In the genomic region with DNA sequence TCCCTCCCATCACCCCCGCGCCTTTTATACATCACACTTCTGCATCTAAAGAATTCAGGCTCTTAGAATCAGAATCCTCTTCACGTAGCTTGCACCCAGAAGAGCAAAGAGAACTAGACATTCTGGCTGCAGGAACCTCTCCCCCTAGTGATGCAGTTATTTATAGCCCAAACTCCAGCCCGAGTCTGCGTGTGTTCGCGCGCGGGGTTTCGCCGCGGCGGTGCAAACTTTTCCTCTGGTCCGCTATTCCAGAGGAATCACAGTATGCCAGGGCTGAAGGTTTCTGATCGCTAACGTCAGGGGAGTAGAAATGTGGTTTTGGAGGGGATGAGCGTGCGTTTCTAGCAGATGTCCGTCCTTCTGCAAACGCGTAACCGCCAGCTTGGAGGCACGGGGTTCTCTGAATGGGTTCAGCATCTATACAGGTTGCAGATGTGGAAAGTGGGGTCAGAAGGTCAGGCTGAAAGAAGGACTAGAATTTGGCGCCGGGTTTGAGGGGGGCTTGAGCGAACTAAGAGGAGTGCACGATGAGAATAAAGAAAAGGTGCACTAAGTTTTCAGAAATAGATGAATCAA, we compare ENCODE assay signal across 9 cellular contexts. TPM values are rescaled to one million over a fixed set of nuclear protein-coding genes. Genes with fewer than 3 reads are reported as not detected.
DNase-seq lines count a peak whose midpoint lies in the region; ATAC-seq and FAIRE-seq lines count a peak whose summit lies in the region.
"Had no signal": no experiment of that assay in that cellular context is flagged by ENCODE, and none has a peak within 500 bp of the region (broad histone marks: within the 10 kb centered on the region; RNA-seq: fewer than 3 reads in every experiment).

No MANE protein-coding gene starts in this region.

- H3K4me3 ChIP-seq in SJCRH30 = peak overlapping the region; percentile 70
- peak overlapping the region; percentile 88 for H3K4me3 ChIP-seq in right cardiac atrium (ENCODE audit: low read length)
- H3K4me3 ChIP-seq in skin epidermis = peak overlapping the region in 5 of 7 experiments; percentile 3 to 45 (median 15)
- no peak overlapping the region for H3K4me3 ChIP-seq in small intestine (ENCODE audit: low read depth in 1 of 2, low read length in 2 of 2)

- intact Hi-C loops in right cardiac atrium (cut with DNase I) = loop anchor here in 1 of 4 donors (10.0 kb wide), 1 partner anchor 93 kb away; no protein-coding TSS in a partner anchor

- H3K27ac ChIP-seq in SJCRH30 (peak overlapping the region; percentile 92), right cardiac atrium (ENCODE audit: low read length) (peak overlapping the region; percentile 76), skin epidermis (no peak overlapping the region), small intestine (ENCODE audit: low read depth in 1 of 2, low read length in 1 of 2) (no peak overlapping the region)

- no peaks in the 10 kb centered on the region for H3K9me3 ChIP-seq in SJCRH30 (replicated peaks)
- H3K9me3 ChIP-seq in right cardiac atrium (ENCODE audit: control insufficient read depth, low read length) = no peaks in the 10 kb centered on the region
- H3K9me3 ChIP-seq in small intestine (ENCODE audit: control insufficient read depth, low read depth) = no peaks in the 10 kb centered on the region

- H3K4me1 ChIP-seq in SJCRH30 (peaks cover 26% of the 10 kb centered on the region), right cardiac atrium (ENCODE audit: control insufficient read depth, insufficient read depth, low read length) (no peaks in the 10 kb centered on the region), small intestine (ENCODE audit: control insufficient read depth in 2 of 2, insufficient read depth in 1 of 2, low read depth in 1 of 2, low read length in 1 of 2) (peaks cover 0 to 2% of the 10 kb centered on the region in 2 donors)

- peak; percentile 4 to 26 for ATAC-seq in right cardiac atrium

- no peaks in the 10 kb centered on the region for H3K27me3 ChIP-seq in SJCRH30
- H3K27me3 ChIP-seq in right cardiac atrium (ENCODE audit: control insufficient read depth, insufficient read depth) = peaks cover 2% of the 10 kb centered on the region
- peaks cover 4 to 14% of the 10 kb centered on the region in 2 donors for H3K27me3 ChIP-seq in small intestine (ENCODE audit: control insufficient read depth in 2 of 2, insufficient read depth in 2 of 2, low read length in 2 of 2)

- WGBS in right cardiac atrium = 1% methylated on average over 27 of the region's 27 CpGs
- 2 to 7% (median 2%) methylated on average over 27 of the region's 27 CpGs for WGBS in small intestine, 3 donors

- peak; percentile 34 for DNase-seq in NCI-H510A (lab: John Stamatoyannopoulos, UW)
- DNase-seq in NCI-H510A treated with DMSO at 0.1 percent for 48 hours (lab: John Stamatoyannopoulos, UW) = no peak
- DNase-seq in SJCRH30 = peak in 1 of 2 experiments; percentile 77
- DNase-seq in right cardiac atrium = peak in 2 of 3 donors; percentile 52 to 53
- no peak for DNase-seq in activated naive CD4-positive, alpha-beta T cell (lab: John Stamatoyannopoulos, UW)
- DNase-seq in activated gamma-delta T cell (lab: John Stamatoyannopoulos, UW) = no peak
- DNase-seq in small intestine = no peak
- DNase-seq: CD4-positive, CD25-positive, alpha-beta regulatory T cell had no signal

- no peak for FAIRE-seq in small intestine (lab: Jason Lieb, UNC)

- H3K36me3 ChIP-seq in SJCRH30 (peaks cover 19% of the 10 kb centered on the region), small intestine (ENCODE audit: control insufficient read depth in 2 of 2, insufficient read depth in 2 of 2, low read length in 2 of 2) (no peaks in the 10 kb centered on the region)

RNA-seq across cellular contexts. Expression of a gene that starts 1.9 kb away (rescaled TPM):
- 75.3 and 89.0 TPM in 2 replicates for total RNA-seq in SJCRH30 (2014; rRNA removed; shearing (Covaris generic))
- 10 to 100 TPM; 12.3 to 26.9 (median 20.5) TPM for total RNA-seq in right cardiac atrium
- polyA plus RNA-seq in right cardiac atrium (6.6 TPM), small intestine (1 to 10 TPM in 1 of 3 donors, under 1 TPM in 1, not detected in 1; 0.27 to 1.1 TPM)
- total RNA-seq: CD4-positive, CD25-positive, alpha-beta regulatory T cell had no signal
- polyA plus RNA-seq: CD4-positive, CD25-positive, alpha-beta regulatory T cell had no signal

Comparison
In these comparisons a context has a peak if more than half of its experiments do, and no peak if none do; other contexts are left out.
1. DNase-seq: peak in NCI-H510A (single experiment) and right cardiac atrium (2 of 3); none in NCI-H510A treated with DMSO at 0.1 percent for 48 hours (single experiment), activated naive CD4-positive, alpha-beta T cell (0 of 4), activated gamma-delta T cell (single experiment) and small intestine (single experiment).
2. H3K27ac ChIP-seq: peak in SJCRH30 (single experiment) and right cardiac atrium (single experiment); none in skin epidermis (0 of 21) and small intestine (0 of 2).
3. H3K4me3 ChIP-seq: peak in SJCRH30 (single experiment), right cardiac atrium (single experiment) and skin epidermis (5 of 7); none in small intestine (0 of 2).